8 cellular contexts compared by ENCODE assay signal in genomic region chr7:99580778-99581332, GRCh38. TPM values are rescaled to one million over a fixed set of nuclear protein-coding genes. Genes with fewer than 3 reads are reported as not detected.
DNase-seq lines count a peak whose midpoint lies in the region; ATAC-seq and TF ChIP-seq lines count a peak whose summit lies in the region.
"Not testable (repeated sequence)": the region's sequence is repeated elsewhere in the genome, so short reads cannot be mapped to it uniquely, and the experiment has no call there.

No MANE protein-coding gene starts in this region.

- H3K9me3 ChIP-seq in OCI-LY1 (ENCODE audit: low read length); gastroesophageal sphincter; lower lobe of right lung; ovary: not testable (repeated sequence)

- ATAC-seq in activated T-cell treated with anti-CD3 and anti-CD28 coated beads, Interleukin-2, amount 50 U/mL, for 72 hours (replicated peaks in 1 of 2); gastroesophageal sphincter; lower lobe of right lung: not testable (repeated sequence)

- H3K36me3 ChIP-seq in OCI-LY1 (ENCODE audit: insufficient read depth, low read length); gastroesophageal sphincter; lower lobe of right lung; ovary: not testable (repeated sequence)

- not testable (repeated sequence) for H3K9ac ChIP-seq in OCI-LY1 (ENCODE audit: low read length)

- H3K4me3 ChIP-seq in OCI-LY1 (ENCODE audit: low read depth, low read length, poor library complexity, severe bottlenecking) (peak overlapping the region; percentile 56), gastroesophageal sphincter (peak overlapping the region; percentile 72 to 74), lower lobe of right lung (peak overlapping the region; percentile 63), ovary (peak overlapping the region; percentile 53)

- TF ChIP-seq POLR2A in gastroesophageal sphincter (IDR thresholded peaks at IDR 0.05); ovary (IDR thresholded peaks at IDR 0.05): not testable (repeated sequence)

- not testable (repeated sequence) for H3K79me2 ChIP-seq in OCI-LY1 (ENCODE audit: insufficient read depth, low read length)

- H3K4me1 ChIP-seq in OCI-LY1 (ENCODE audit: insufficient read depth, low read length, severe bottlenecking) = peaks cover 29% of the 10 kb centered on the region
- H3K4me1 ChIP-seq in gastroesophageal sphincter = peaks cover 0 to 16% (median 6%) of the 10 kb centered on the region in 3 donors
- peaks cover 11% of the 10 kb centered on the region for H3K4me1 ChIP-seq in lower lobe of right lung
- H3K4me1 ChIP-seq in ovary (ENCODE audit: insufficient read depth) = not testable (repeated sequence)

- H3K27me3 Mint-ChIP-seq in CD14-positive monocyte (ENCODE audit: low read depth in 3 of 3) = peaks cover 21 to 43% (median 24%) of the 10 kb centered on the region in 3 donors
- not testable (repeated sequence) for H3K27me3 Mint-ChIP-seq in activated T-cell treated with anti-CD3 and anti-CD28 coated beads, Interleukin-2, amount 50 U/mL, for 72 hours (ENCODE audit: low read depth); chondrocyte (ENCODE audit: low read depth)

- not testable (repeated sequence) for H3K9me2 ChIP-seq in OCI-LY1 (ENCODE audit: low read depth, low read length)

- not testable (repeated sequence) for H3K9me3 Mint-ChIP-seq in CD14-positive monocyte; activated T-cell treated with anti-CD3 and anti-CD28 coated beads, Interleukin-2, amount 50 U/mL, for 72 hours; chondrocyte (ENCODE audit: low read depth)

- not testable (repeated sequence) for TF ChIP-seq CTCF in CD14-positive monocyte (IDR thresholded peaks at IDR 0.05); OCI-LY1 (IDR thresholded peaks at IDR 0.05; ENCODE audit: low read length); chondrocyte (IDR thresholded peaks at IDR 0.05); gastroesophageal sphincter (IDR thresholded peaks at IDR 0.05); lower lobe of right lung (IDR thresholded peaks at IDR 0.05); ovary (IDR thresholded peaks at IDR 0.05)

- intact Hi-C loops in CD14-positive monocyte (cut with micrococcal nuclease); lower lobe of right lung (cut with DNase I); ovary (cut with DNase I): not testable (repeated sequence)

- TF ChIP-seq EP300 in gastroesophageal sphincter (IDR thresholded peaks at IDR 0.05); ovary (IDR thresholded peaks at IDR 0.05): not testable (repeated sequence)

- not testable (repeated sequence) for H2AFZ ChIP-seq in OCI-LY1 (ENCODE audit: low read length)

- DNase-seq in CD14-positive monocyte (ENCODE audit: low spot score); activated T-cell treated with anti-CD3 and anti-CD28 coated beads, Interleukin-2, amount 50 U/mL, for 72 hours; chondrocyte (ENCODE audit: low spot score); lower lobe of right lung; ovary: not testable (repeated sequence)

- not testable (repeated sequence) for H3K27ac ChIP-seq in OCI-LY1 (ENCODE audit: low read depth, low read length, poor library complexity, severe bottlenecking); ovary
- H3K27ac ChIP-seq in gastroesophageal sphincter (peak overlapping the region in 3 of 4 donors; percentile 70 to 79 (median 71)), lower lobe of right lung (peak overlapping the region; percentile 1), temporal lobe (ENCODE audit: low read depth, low read length) (peak overlapping the region; percentile 48)

- WGBS in gastroesophageal sphincter (ENCODE audit: low coverage in 1 of 2), 2 donors = 0 to 41% methylated on average over 1 to 3 of the region's 4 CpGs
- WGBS in ovary, 3 donors = 47 to 52% (median 51%) methylated on average over 4 of the region's 4 CpGs

- H3K36me3 Mint-ChIP-seq in CD14-positive monocyte; activated T-cell treated with anti-CD3 and anti-CD28 coated beads, Interleukin-2, amount 50 U/mL, for 72 hours (ENCODE audit: insufficient read depth in 2 of 2); chondrocyte (ENCODE audit: low read depth): not testable (repeated sequence)

- not testable (repeated sequence) for H3F3A ChIP-seq in OCI-LY1 (ENCODE audit: insufficient read depth, low read length)

- H3K27ac Mint-ChIP-seq in CD14-positive monocyte = peak overlapping the region in 1 of 7 donors; percentile 47
- H3K27ac Mint-ChIP-seq in activated T-cell treated with anti-CD3 and anti-CD28 coated beads, Interleukin-2, amount 50 U/mL, for 72 hours; chondrocyte (ENCODE audit: unreplicated experiment): not testable (repeated sequence)

- H4K20me1 ChIP-seq in OCI-LY1 (ENCODE audit: insufficient read depth, low read length) = not testable (repeated sequence)

- H3K4me3 Mint-ChIP-seq in CD14-positive monocyte (peak overlapping the region; percentile 64 to 87), chondrocyte (ENCODE audit: unreplicated experiment) (peak overlapping the region; percentile 81)
- peak overlapping the region; percentile 87 to 89 for H3K4me3 Mint-ChIP-seq in activated T-cell treated with anti-CD3 and anti-CD28 coated beads, Interleukin-2, amount 50 U/mL, for 72 hours

- not testable (repeated sequence) for H3K27me3 ChIP-seq in OCI-LY1 (ENCODE audit: insufficient read depth, low read length); gastroesophageal sphincter; lower lobe of right lung (ENCODE audit: low read depth); ovary

- peaks cover 18% of the 10 kb centered on the region for H3K4me1 Mint-ChIP-seq in CD14-positive monocyte
- H3K4me1 Mint-ChIP-seq in activated T-cell treated with anti-CD3 and anti-CD28 coated beads, Interleukin-2, amount 50 U/mL, for 72 hours (ENCODE audit: low read depth) = peaks cover 30% of the 10 kb centered on the region
- peaks cover 13% of the 10 kb centered on the region for H3K4me1 Mint-ChIP-seq in chondrocyte (ENCODE audit: low read depth)

- peak overlapping the region; percentile 61 for H3K4me2 ChIP-seq in OCI-LY1 (ENCODE audit: low read length)

RNA-seq across cellular contexts. Expression of gene TMEM225B, which starts 17.2 kb away (rescaled TPM):
- polyA plus RNA-seq in CD14-positive monocyte (under 1 TPM in 1 of 2 donors, not detected in 1; 0.20 TPM), ovary (1 to 10 TPM in 1 of 2 donors, under 1 TPM in 1; 0.84 to 1.7 TPM)
- 1 to 10 TPM; 2.5 to 4.3 TPM for total RNA-seq in activated T-cell treated with anti-CD3 and anti-CD28 coated beads, Interleukin-2, amount 50 U/mL, for 72 hours
- total RNA-seq in chondrocyte (0.56 to 1.8 TPM (median 0.75 TPM) in 3 replicates), gastroesophageal sphincter (1 to 10 TPM in 2 of 4 donors, not detected in 2; 1.6 to 2.2 TPM), lower lobe of right lung (0.30 TPM), ovary (1 to 10 TPM in 4 of 7 donors, under 1 TPM in 3; 0.25 to 3.5 (median 1.2) TPM), temporal lobe (0.49 TPM)

RNA-seq across cellular contexts. Expression of gene ZNF655, which starts 22.4 kb away (rescaled TPM):
- polyA plus RNA-seq in CD14-positive monocyte (10 to 100 TPM; 61.6 to 62.2 TPM), ovary (10 to 100 TPM; 33.0 to 44.6 TPM)
- total RNA-seq in activated T-cell treated with anti-CD3 and anti-CD28 coated beads, Interleukin-2, amount 50 U/mL, for 72 hours = 10 to 100 TPM; 87.8 to 94.1 TPM
- total RNA-seq in chondrocyte (38.8 to 45.3 TPM (median 41.6 TPM) in 3 replicates), gastroesophageal sphincter (100 to 1,000 TPM; 115 to 191 (median 116) TPM), lower lobe of right lung (71.6 TPM), ovary (10 to 100 TPM; 48.7 to 68.5 (median 62.4) TPM), temporal lobe (58.8 TPM)

RNA-seq across cellular contexts. Expression of gene FAM200A, which starts 28.9 kb away (rescaled TPM):
- 1 to 10 TPM; 1.2 to 1.3 TPM for polyA plus RNA-seq in CD14-positive monocyte
- total RNA-seq in activated T-cell treated with anti-CD3 and anti-CD28 coated beads, Interleukin-2, amount 50 U/mL, for 72 hours = 1 to 10 TPM; 4.7 to 7.1 TPM
- 3.3 to 5.1 TPM (median 3.9 TPM) in 3 replicates for total RNA-seq in chondrocyte
- 1 to 10 TPM; 3.5 to 8.6 (median 4.3) TPM for total RNA-seq in gastroesophageal sphincter
- total RNA-seq in lower lobe of right lung = 6.7 TPM
- total RNA-seq in ovary = 10 to 100 TPM in 2 of 7 donors, 1 to 10 TPM in 5; 6.4 to 13.5 (median 9.0) TPM
- 1 to 10 TPM; 7.5 to 8.9 TPM for polyA plus RNA-seq in ovary
- total RNA-seq in temporal lobe = 15.0 TPM

RNA-seq across cellular contexts. Expression of gene ZSCAN25, which starts 35.9 kb away (rescaled TPM):
- polyA plus RNA-seq in CD14-positive monocyte = 1 to 10 TPM; 4.3 to 6.1 TPM
- 10 to 100 TPM; 32.4 to 35.6 TPM for total RNA-seq in activated T-cell treated with anti-CD3 and anti-CD28 coated beads, Interleukin-2, amount 50 U/mL, for 72 hours
- total RNA-seq in chondrocyte = 10.4 to 19.9 TPM (median 14.1 TPM) in 3 replicates
- total RNA-seq in gastroesophageal sphincter = 10 to 100 TPM; 10.9 to 26.5 (median 18.4) TPM
- total RNA-seq in lower lobe of right lung = 16.5 TPM
- total RNA-seq in ovary = 10 to 100 TPM; 10.2 to 21.1 (median 18.2) TPM
- 10 to 100 TPM in 1 of 2 donors, 1 to 10 TPM in 1; 9.8 to 10.7 TPM for polyA plus RNA-seq in ovary
- 9.6 TPM for total RNA-seq in temporal lobe
